In genomic region chr19:58578430-58578925, GRCh38 we compare ENCODE assay signal across 11 cellular contexts. TPM values are rescaled to one million over a fixed set of nuclear protein-coding genes. Genes with fewer than 3 reads are reported as not detected.
A peak's percentile ranks its signal among the peaks of the same experiment; 100 is the strongest.
DNase-seq lines count a peak whose midpoint lies in the region; ATAC-seq and TF ChIP-seq lines count a peak whose summit lies in the region.
"Had no signal": no experiment of that assay in that cellular context is flagged by ENCODE, and none has a peak within 500 bp of the region (broad histone marks: within the 10 kb centered on the region; RNA-seq: fewer than 3 reads in every experiment).

No MANE protein-coding gene starts in this region.

- H3K27me3 Mint-ChIP-seq in IgD-negative memory B cell (no peaks in the 10 kb centered on the region), chondrocyte (ENCODE audit: low read depth) (no peaks in the 10 kb centered on the region), Calu3 (ENCODE audit: unreplicated experiment) (no peaks in the 10 kb centered on the region)
- no peaks in the 10 kb centered on the region for H3K27me3 Mint-ChIP-seq in stimulated activated naive B cell treated with anti-CD40 and anti-IgM and Interleukin-4, amounts not matched to agents 10 μg/mL and 1 μg/mL and 100 μg/mL, for 72 hours

- CTCF ChIA-PET in Calu3 (lab: Charles Lee), result no interaction called here

- DNase-seq in cardiac septum (ENCODE audit: low spot score) (peak; percentile 24), Right ventricle myocardium superior (no peak), chondrocyte (ENCODE audit: low spot score) (no peak), Calu3 (no peak), NCI-H2227 treated with DMSO at 0.1 percent for 48 hours (lab: John Stamatoyannopoulos, UW) (no peak), T-helper 9 cell (no peak)
- DNase-seq in stimulated activated naive B cell treated with anti-CD40 and anti-IgM and Interleukin-4, amounts not matched to agents 10 μg/mL and 1 μg/mL and 100 μg/mL, for 72 hours, result no peak
- DNase-seq: AML-193, NCI-H187, NCI-H774 had no signal

- H3K4me1 Mint-ChIP-seq in IgD-negative memory B cell, result peaks cover 25 to 33% (median 33%) of the 10 kb centered on the region in 3 donors
- H3K4me1 Mint-ChIP-seq in chondrocyte (ENCODE audit: low read depth), result peaks cover 24% of the 10 kb centered on the region
- H3K4me1 Mint-ChIP-seq in stimulated activated naive B cell treated with anti-CD40 and anti-IgM and Interleukin-4, amounts not matched to agents 10 μg/mL and 1 μg/mL and 100 μg/mL, for 72 hours, result peaks cover 39 to 53% of the 10 kb centered on the region in 2 donors
- H3K4me1 Mint-ChIP-seq in Calu3 (ENCODE audit: low read depth, unreplicated experiment), result peaks cover 14% of the 10 kb centered on the region

- H3K27ac Mint-ChIP-seq in IgD-negative memory B cell (peak overlapping the region in 2 of 3 donors; percentile 86), chondrocyte (ENCODE audit: unreplicated experiment) (peak overlapping the region; percentile 11), Calu3 (ENCODE audit: unreplicated experiment) (no peak overlapping the region)
- peak overlapping the region; percentile 40 for H3K27ac Mint-ChIP-seq in stimulated activated naive B cell treated with anti-CD40 and anti-IgM and Interleukin-4, amounts not matched to agents 10 μg/mL and 1 μg/mL and 100 μg/mL, for 72 hours

- H3K9me3 Mint-ChIP-seq in IgD-negative memory B cell (no peaks in the 10 kb centered on the region), chondrocyte (ENCODE audit: low read depth) (no peaks in the 10 kb centered on the region), Calu3 (ENCODE audit: low read depth, unreplicated experiment) (no peaks in the 10 kb centered on the region)
- peaks cover 0 to 2% of the 10 kb centered on the region in 2 donors for H3K9me3 Mint-ChIP-seq in stimulated activated naive B cell treated with anti-CD40 and anti-IgM and Interleukin-4, amounts not matched to agents 10 μg/mL and 1 μg/mL and 100 μg/mL, for 72 hours

- TF ChIP-seq CTCF in chondrocyte (IDR thresholded peaks at IDR 0.05) (no peak), Calu3 (IDR thresholded peaks at IDR 0.05; ENCODE audit: unreplicated experiment) (no peak)

- intact Hi-C loops in cardiac septum (cut with DNase I) (no loop called here), Right ventricle myocardium superior (cut with DNase I) (no loop called here), Calu3 (cut with micrococcal nuclease; ENCODE audit: unreplicated experiment) (no loop called here)

- peak overlapping the region in 3 of 4 donors; percentile 2 to 74 (median 12) for H3K4me3 Mint-ChIP-seq in IgD-negative memory B cell
- no peak overlapping the region for H3K4me3 Mint-ChIP-seq in chondrocyte (ENCODE audit: unreplicated experiment)
- peak overlapping the region; percentile 6 to 33 for H3K4me3 Mint-ChIP-seq in stimulated activated naive B cell treated with anti-CD40 and anti-IgM and Interleukin-4, amounts not matched to agents 10 μg/mL and 1 μg/mL and 100 μg/mL, for 72 hours
- H3K4me3 Mint-ChIP-seq in Calu3 (ENCODE audit: low read depth, unreplicated experiment), result no peak overlapping the region

- H3K36me3 Mint-ChIP-seq in IgD-negative memory B cell, result peaks cover 7% of the 10 kb centered on the region
- peaks cover 11% of the 10 kb centered on the region for H3K36me3 Mint-ChIP-seq in chondrocyte (ENCODE audit: low read depth)
- peaks cover 29 to 38% of the 10 kb centered on the region in 2 donors for H3K36me3 Mint-ChIP-seq in stimulated activated naive B cell treated with anti-CD40 and anti-IgM and Interleukin-4, amounts not matched to agents 10 μg/mL and 1 μg/mL and 100 μg/mL, for 72 hours
- peaks cover 49% of the 10 kb centered on the region for H3K36me3 Mint-ChIP-seq in Calu3 (ENCODE audit: insufficient read depth, unreplicated experiment)

- no TSS peak for BruUV-seq in Calu3 (replicated peaks; lab: Mats Ljungman, UMichigan)

- no peak for ATAC-seq in Right ventricle myocardium superior (ENCODE audit: poor library complexity)
- no peak for ATAC-seq in stimulated activated naive B cell treated with anti-CD40 and anti-IgM and Interleukin-4, amounts not matched to agents 10 μg/mL and 1 μg/mL and 100 μg/mL, for 72 hours (replicated peaks)

RNA-seq across cellular contexts. Expression of gene MZF1, which starts 5.3 kb away (rescaled TPM):
- total RNA-seq in cardiac septum (12.4 TPM), Right ventricle myocardium superior (9.2 TPM), chondrocyte (15.2 to 22.3 TPM (median 15.8 TPM) in 3 replicates), Calu3 (2022) (31.8 and 33.5 TPM in 2 replicates)
- polyA plus RNA-seq in IgD-negative memory B cell, result 11.5 TPM

RNA-seq across cellular contexts. Expression of gene UBE2M, which starts 20.1 kb away (rescaled TPM):
- total RNA-seq in cardiac septum (111 TPM), Right ventricle myocardium superior (116 TPM), chondrocyte (70.3 to 80.7 TPM (median 76.3 TPM) in 3 replicates), Calu3 (2022) (123 and 131 TPM in 2 replicates)
- polyA plus RNA-seq in IgD-negative memory B cell, result 10.0 TPM

RNA-seq across cellular contexts. Expression of gene CHMP2A, which starts 23.6 kb away (rescaled TPM):
- 138 TPM for total RNA-seq in cardiac septum
- 115 TPM for total RNA-seq in Right ventricle myocardium superior
- polyA plus RNA-seq in IgD-negative memory B cell, result 160 TPM
- 85.1 to 99.4 TPM (median 85.9 TPM) in 3 replicates for total RNA-seq in chondrocyte
- 168 TPM in 2 replicates for total RNA-seq in Calu3 (2022)

RNA-seq across cellular contexts. Expression of gene TRIM28, which starts 34.6 kb away (rescaled TPM):
- total RNA-seq in cardiac septum (140 TPM), Right ventricle myocardium superior (132 TPM), chondrocyte (215 to 286 TPM (median 228 TPM) in 3 replicates), Calu3 (2022) (558 and 582 TPM in 2 replicates)
- polyA plus RNA-seq in IgD-negative memory B cell, result 38.9 TPM

RNA-seq across cellular contexts. Expression of gene ZBTB45, which starts 58.9 kb away (rescaled TPM):
- 13.8 TPM for total RNA-seq in cardiac septum
- 7.9 TPM for total RNA-seq in Right ventricle myocardium superior
- polyA plus RNA-seq in IgD-negative memory B cell, result 7.6 TPM
- total RNA-seq in chondrocyte, result 15.6 to 17.2 TPM (median 15.9 TPM) in 3 replicates
- 17.7 and 19.6 TPM in 2 replicates for total RNA-seq in Calu3 (2022)

Comparison
In these comparisons a context has a peak if more than half of its experiments do, and no peak if none do; other contexts are left out.
1. H3K4me3 Mint-ChIP-seq: peak in IgD-negative memory B cell (3 of 4) and stimulated activated naive B cell treated with anti-CD40 and anti-IgM and Interleukin-4, amounts not matched to agents 10 μg/mL and 1 μg/mL and 100 μg/mL, for 72 hours (2 of 2); none in chondrocyte (single experiment) and Calu3 (single experiment).